Comparison of ENCODE assay signal across 14 cellular contexts in genomic region chr6:105648276-105648675, GRCh38.
A peak's percentile ranks its signal among the peaks of the same experiment; 100 is the strongest.
DNase-seq lines count a peak whose midpoint lies in the region; ATAC-seq and TF ChIP-seq lines count a peak whose summit lies in the region.
"Had no signal": no experiment of that assay in that cellular context is flagged by ENCODE, and none has a peak within 500 bp of the region (broad histone marks: within the 10 kb centered on the region; RNA-seq: fewer than 3 reads in every experiment).

No MANE protein-coding gene starts in this region.

- H3K4me3 ChIP-seq in effector memory CD4-positive, alpha-beta T cell (ENCODE audit: insufficient read depth, low read depth, low read length, poor library complexity, severe bottlenecking), result no peak overlapping the region

- H3K4me1 Mint-ChIP-seq in activated CD8-positive, alpha-beta memory T cell treated with anti-CD3 and anti-CD28 coated beads, Interleukin-2, amount 10 ng/mL, durations not matched to agents 7 days and 5 days, result peaks cover 89% of the 10 kb centered on the region
- H3K4me1 Mint-ChIP-seq in activated CD4-positive, alpha-beta memory T cell treated with anti-CD3 and anti-CD28 coated beads, Interleukin-2, amount 10 ng/mL, durations not matched to agents 7 days and 5 days, result peaks cover 86% of the 10 kb centered on the region
- H3K4me1 Mint-ChIP-seq in natural killer cell, result peaks cover 72 to 78% of the 10 kb centered on the region in 2 donors
- H3K4me1 Mint-ChIP-seq: neural crest cell had no signal

- POLR2A ChIA-PET in HEK293T (lab: Yijun Ruan, JAX), result no interaction called here
- POLR2A ChIA-PET in activated CD4-positive, alpha-beta memory T cell treated with anti-CD3 and anti-CD28 coated beads, Interleukin-2, amount 10 ng/mL, durations not matched to agents 7 days and 5 days (lab: Charles Lee), result interaction anchor here (0.7 to 5.5 kb wide), 13 partner anchors 9 to 874 kb away, joined by 3 to 50 read pairs (median 3); partner anchors contain the start of gene PRDM1

- H3K9me3 Mint-ChIP-seq in activated CD8-positive, alpha-beta memory T cell treated with anti-CD3 and anti-CD28 coated beads, Interleukin-2, amount 10 ng/mL, durations not matched to agents 7 days and 5 days (ENCODE audit: low read depth), result no peaks in the 10 kb centered on the region
- H3K9me3 Mint-ChIP-seq in activated CD4-positive, alpha-beta memory T cell treated with anti-CD3 and anti-CD28 coated beads, Interleukin-2, amount 10 ng/mL, durations not matched to agents 7 days and 5 days, result peaks cover 17% of the 10 kb centered on the region
- H3K9me3 Mint-ChIP-seq in natural killer cell, result no peaks in the 10 kb centered on the region

- no peaks in the 10 kb centered on the region for H3K27me3 Mint-ChIP-seq in activated CD8-positive, alpha-beta memory T cell treated with anti-CD3 and anti-CD28 coated beads, Interleukin-2, amount 10 ng/mL, durations not matched to agents 7 days and 5 days
- H3K27me3 Mint-ChIP-seq in activated CD4-positive, alpha-beta memory T cell treated with anti-CD3 and anti-CD28 coated beads, Interleukin-2, amount 10 ng/mL, durations not matched to agents 7 days and 5 days, result no peaks in the 10 kb centered on the region
- no peaks in the 10 kb centered on the region for H3K27me3 Mint-ChIP-seq in natural killer cell (ENCODE audit: low read depth in 2 of 2)

- peaks cover 4% of the 10 kb centered on the region for H3K4me1 ChIP-seq in effector memory CD4-positive, alpha-beta T cell (ENCODE audit: control insufficient read depth, insufficient read depth, low read length, poor library complexity, severe bottlenecking)

- ATAC-seq in activated CD8-positive, alpha-beta memory T cell treated with anti-CD3 and anti-CD28 coated beads, Interleukin-2, amount 10 ng/mL, durations not matched to agents 7 days and 5 days, result no peak
- ATAC-seq in natural killer cell, result no peak

- TF ChIP-seq CTCF in natural killer cell (IDR thresholded peaks at IDR 0.05), result no peak

- peak overlapping the region; percentile 4 for H3K4me3 Mint-ChIP-seq in activated CD8-positive, alpha-beta memory T cell treated with anti-CD3 and anti-CD28 coated beads, Interleukin-2, amount 10 ng/mL, durations not matched to agents 7 days and 5 days
- peak overlapping the region; percentile 21 for H3K4me3 Mint-ChIP-seq in activated CD4-positive, alpha-beta memory T cell treated with anti-CD3 and anti-CD28 coated beads, Interleukin-2, amount 10 ng/mL, durations not matched to agents 7 days and 5 days
- H3K4me3 Mint-ChIP-seq in natural killer cell, result peak overlapping the region; percentile 75
- H3K4me3 Mint-ChIP-seq: neural crest cell had no signal

- CTCF ChIA-PET in activated CD8-positive, alpha-beta memory T cell treated with anti-CD3 and anti-CD28 coated beads, Interleukin-2, amount 10 ng/mL, durations not matched to agents 7 days and 5 days (lab: Charles Lee), result interaction anchor here (0.9 to 2.1 kb wide), 6 partner anchors 9 to 653 kb away, joined by 3 to 7 read pairs (median 3); no protein-coding TSS in a partner anchor
- CTCF ChIA-PET in HEK293T (lab: Yijun Ruan, JAX), result no interaction called here
- CTCF ChIA-PET in activated CD4-positive, alpha-beta memory T cell treated with anti-CD3 and anti-CD28 coated beads, Interleukin-2, amount 10 ng/mL, durations not matched to agents 7 days and 5 days (lab: Charles Lee), result interaction anchor here (1.4 to 1.5 kb wide), 2 partner anchors 80 to 515 kb away, joined by 3 to 4 read pairs; no protein-coding TSS in a partner anchor

- intact Hi-C loops in natural killer cell (cut with micrococcal nuclease), result loop anchor here (10.0 kb wide), 1 partner anchor 193 kb away; no protein-coding TSS in a partner anchor

- peak; percentile 70 for DNase-seq in activated CD8-positive, alpha-beta memory T cell treated with anti-CD3 and anti-CD28 coated beads, Interleukin-2, amount 10 ng/mL, durations not matched to agents 7 days and 5 days
- DNase-seq in activated CD8-positive, alpha-beta memory T cell treated with anti-CD3 and anti-CD28 coated beads, Interleukin-2, amount 50 U/mL, for 48 hours, result no peak
- no peak for DNase-seq in HEK293T (ENCODE audit: extremely low spot score)
- peak; percentile 41 for DNase-seq in activated CD4-positive, alpha-beta memory T cell treated with anti-CD3 and anti-CD28 coated beads, Interleukin-2, amount 10 ng/mL, durations not matched to agents 7 days and 5 days
- no peak for DNase-seq in natural killer cell
- DNase-seq in midbrain (lab: John Stamatoyannopoulos, UW), result no peak
- no peak for DNase-seq in effector memory CD4-positive, alpha-beta T cell
- no peak for DNase-seq in activated effector memory CD4-positive, alpha-beta T cell treated with Interleukin-2 at 50 U/mL for 16 hours
- DNase-seq: amygdala; NCI-H2029; retina; stimulated activated CD4-positive, alpha-beta T cell treated with anti-CD3 and anti-CD28 coated beads, Interleukin-2, amount 100 ng/mL, for 24 hours; trophoblast cell had no signal

- no peaks in the 10 kb centered on the region for H3K9me3 ChIP-seq in effector memory CD4-positive, alpha-beta T cell (ENCODE audit: control insufficient read depth, low read length)

- no peak overlapping the region for H3K27ac ChIP-seq in effector memory CD4-positive, alpha-beta T cell (ENCODE audit: insufficient read depth, low read length, poor library complexity, severe bottlenecking)

- H3K36me3 ChIP-seq in effector memory CD4-positive, alpha-beta T cell (ENCODE audit: control insufficient read depth, insufficient read depth, low read length), result no peaks in the 10 kb centered on the region

- H3K27me3 ChIP-seq in effector memory CD4-positive, alpha-beta T cell (replicated peaks; ENCODE audit: control insufficient read depth, insufficient read depth, low read length, poor library complexity, severe bottlenecking), result no peaks in the 10 kb centered on the region

- peaks cover 42% of the 10 kb centered on the region for H3K36me3 Mint-ChIP-seq in activated CD8-positive, alpha-beta memory T cell treated with anti-CD3 and anti-CD28 coated beads, Interleukin-2, amount 10 ng/mL, durations not matched to agents 7 days and 5 days
- H3K36me3 Mint-ChIP-seq in activated CD4-positive, alpha-beta memory T cell treated with anti-CD3 and anti-CD28 coated beads, Interleukin-2, amount 10 ng/mL, durations not matched to agents 7 days and 5 days (ENCODE audit: low read depth), result peaks cover 49% of the 10 kb centered on the region
- H3K36me3 Mint-ChIP-seq in natural killer cell, result no peaks in the 10 kb centered on the region

- H3K27ac Mint-ChIP-seq in activated CD8-positive, alpha-beta memory T cell treated with anti-CD3 and anti-CD28 coated beads, Interleukin-2, amount 10 ng/mL, durations not matched to agents 7 days and 5 days, result peak overlapping the region; percentile 77
- H3K27ac Mint-ChIP-seq in activated CD4-positive, alpha-beta memory T cell treated with anti-CD3 and anti-CD28 coated beads, Interleukin-2, amount 10 ng/mL, durations not matched to agents 7 days and 5 days, result peak overlapping the region; percentile 85
- H3K27ac Mint-ChIP-seq in natural killer cell, result peak overlapping the region; percentile 82 to 86

TF ChIP-seq in HEK293T, 16 proteins besides CTCF, POLR2A, EP300 and RAD21:
- TF ChIP-seq L3MBTL2 (conservative IDR thresholded peaks at IDR 0.05) (no peak), PKNOX1 (IDR thresholded peaks at IDR 0.05) (peak; percentile 48; the same call in 1 of the 2 replicates)
TF ChIP-seq in HEK293T: peak in this region for 1.

Comparison
In these comparisons a context has a peak if more than half of its experiments do, and no peak if none do; other contexts are left out.
1. DNase-seq: peak in activated CD8-positive, alpha-beta memory T cell treated with anti-CD3 and anti-CD28 coated beads, Interleukin-2, amount 10 ng/mL, durations not matched to agents 7 days and 5 days (single experiment) and activated CD4-positive, alpha-beta memory T cell treated with anti-CD3 and anti-CD28 coated beads, Interleukin-2, amount 10 ng/mL, durations not matched to agents 7 days and 5 days (single experiment); none in activated CD8-positive, alpha-beta memory T cell treated with anti-CD3 and anti-CD28 coated beads, Interleukin-2, amount 50 U/mL, for 48 hours (single experiment), HEK293T (single experiment), natural killer cell (single experiment), midbrain (single experiment), effector memory CD4-positive, alpha-beta T cell (0 of 3) and activated effector memory CD4-positive, alpha-beta T cell treated with Interleukin-2 at 50 U/mL for 16 hours (single experiment).
2. H3K4me3 Mint-ChIP-seq: peak in every context shown above with its lines; median percentile 75 in natural killer cell; 21 in activated CD4-positive, alpha-beta memory T cell treated with anti-CD3 and anti-CD28 coated beads, Interleukin-2, amount 10 ng/mL, durations not matched to agents 7 days and 5 days; 4 in activated CD8-positive, alpha-beta memory T cell treated with anti-CD3 and anti-CD28 coated beads, Interleukin-2, amount 10 ng/mL, durations not matched to agents 7 days and 5 days.
3. Peak in every context shown above with its lines, with median percentiles within 50 percentile points of each other: H3K27ac Mint-ChIP-seq.